ENCODE assay signal across 9 cellular contexts in genomic region chr6:12956991-12957320, GRCh38.
DNase-seq lines count a peak whose midpoint lies in the region; ATAC-seq and TF ChIP-seq lines count a peak whose summit lies in the region.
"Had no signal": no experiment of that assay in that cellular context is flagged by ENCODE, and none has a peak within 500 bp of the region (broad histone marks: within the 10 kb centered on the region; RNA-seq: fewer than 3 reads in every experiment).

No MANE protein-coding gene starts in this region.

- peaks cover 20% of the 10 kb centered on the region for H3K4me1 Mint-ChIP-seq in activated CD8-positive, alpha-beta T cell treated with anti-CD3 and anti-CD28 coated beads, Interleukin-2, amount 10 ng/mL, durations not matched to agents 7 days and 5 days (ENCODE audit: low read depth)

- peaks cover 0 to 36% (median 18%) of the 10 kb centered on the region in 6 donors for H3K4me1 ChIP-seq in spleen

- TF ChIP-seq POLR2A in spleen (IDR thresholded peaks at IDR 0.05): no peak

- peaks cover 3% of the 10 kb centered on the region for H3K9me3 Mint-ChIP-seq in activated CD8-positive, alpha-beta T cell treated with anti-CD3 and anti-CD28 coated beads, Interleukin-2, amount 10 ng/mL, durations not matched to agents 7 days and 5 days (ENCODE audit: insufficient read depth)

- H3K36me3 ChIP-seq in spleen: no peaks in the 10 kb centered on the region

- H3K27me3 ChIP-seq in spleen (replicated peaks in 1 of 7): peaks cover 0 to 15% (median 0%) of the 10 kb centered on the region in 7 donors

- H3K4me3 ChIP-seq in HFF-Myc (replicated peaks; ENCODE audit: low read depth, low read length) (peak overlapping the region; percentile 63), iPS-11a (ENCODE audit: low read depth, low read length) (peak overlapping the region; percentile 24), spleen (peak overlapping the region; percentile 41 to 75 (median 62))

- no peak for DNase-seq in HFF-Myc (ENCODE audit: extremely low read depth, low read depth)
- no peak for DNase-seq in activated CD8-positive, alpha-beta T cell treated with anti-CD3 and anti-CD28 coated beads, Interleukin-2, amount 10 ng/mL, durations not matched to agents 7 days and 5 days
- DNase-seq in spleen: no peak
- DNase-seq in glomerular visceral epithelial cell (ENCODE audit: extremely low spot score): no peak
- DNase-seq in islet precursor cell: no peak
- DNase-seq in NCI-H510A (lab: John Stamatoyannopoulos, UW): no peak
- DNase-seq: NCI-H82 had no signal

- no peak overlapping the region for H3K27ac Mint-ChIP-seq in activated CD8-positive, alpha-beta T cell treated with anti-CD3 and anti-CD28 coated beads, Interleukin-2, amount 10 ng/mL, durations not matched to agents 7 days and 5 days

- no peak for TF ChIP-seq CTCF in HFF-Myc (IDR thresholded peaks at IDR 0.05; ENCODE audit: low read depth, low read length, missing control alignments)
- no peak for TF ChIP-seq CTCF in spleen (IDR thresholded peaks at IDR 0.05 in 8 of 11, conservative IDR thresholded peaks at IDR 0.05 in 3 of 11)

- POLR2A ChIA-PET in activated CD8-positive, alpha-beta T cell treated with anti-CD3 and anti-CD28 coated beads, Interleukin-2, amount 10 ng/mL, durations not matched to agents 7 days and 5 days (lab: Charles Lee): no interaction called here

- whole genome bisulfite sequencing in spleen, 5 donors: 1 to 2% (median 1%) methylated on average over 5 to 6 of the region's 6 CpGs

- intact Hi-C loops in spleen (cut with DNase I; ENCODE audit: low total_unique reads): no loop called here

- peak overlapping the region; percentile 84 for H3K4me3 Mint-ChIP-seq in activated CD8-positive, alpha-beta T cell treated with anti-CD3 and anti-CD28 coated beads, Interleukin-2, amount 10 ng/mL, durations not matched to agents 7 days and 5 days

- H3K36me3 Mint-ChIP-seq in activated CD8-positive, alpha-beta T cell treated with anti-CD3 and anti-CD28 coated beads, Interleukin-2, amount 10 ng/mL, durations not matched to agents 7 days and 5 days (ENCODE audit: low read depth): no peaks in the 10 kb centered on the region

- no peaks in the 10 kb centered on the region for H3K9me3 ChIP-seq in spleen

- ATAC-seq in activated CD8-positive, alpha-beta T cell treated with anti-CD3 and anti-CD28 coated beads, Interleukin-2, amount 10 ng/mL, durations not matched to agents 7 days and 5 days: peak; percentile 25
- no peak for ATAC-seq in GM21526 (IDR thresholded peaks at IDR 0.05; ENCODE audit: low FRiP score, unreplicated experiment)

- H3K27ac ChIP-seq in spleen: peak overlapping the region; percentile 14 to 85 (median 76)

- H3K27me3 Mint-ChIP-seq in activated CD8-positive, alpha-beta T cell treated with anti-CD3 and anti-CD28 coated beads, Interleukin-2, amount 10 ng/mL, durations not matched to agents 7 days and 5 days (ENCODE audit: low read depth): peaks cover 39% of the 10 kb centered on the region

- CTCF ChIA-PET in activated CD8-positive, alpha-beta T cell treated with anti-CD3 and anti-CD28 coated beads, Interleukin-2, amount 10 ng/mL, durations not matched to agents 7 days and 5 days (lab: Charles Lee): no interaction called here
